In genomic region chr1:114756009-114756892, GRCh38 we compare ENCODE assay signal across 8 cellular contexts. TPM values are rescaled to one million over a fixed set of nuclear protein-coding genes. Genes with fewer than 3 reads are reported as not detected.
DNase-seq lines count a peak whose midpoint lies in the region; ATAC-seq and TF ChIP-seq lines count a peak whose summit lies in the region.

No MANE protein-coding gene starts in this region.

- H3K9ac ChIP-seq in mammary epithelial cell (ENCODE audit: insufficient read depth, low read length) (peak overlapping the region; percentile 100), mucosa of stomach (ENCODE audit: low read length) (peak overlapping the region; percentile 100)

- BruUV-seq in mammary epithelial cell (replicated peaks; lab: Mats Ljungman, UMichigan), result TSS peak; percentile 28

- H3K4me2 ChIP-seq in mammary epithelial cell (ENCODE audit: insufficient read depth, low read depth, low read length), result peak overlapping the region; percentile 92

- CTCF ChIA-PET in mammary epithelial cell (lab: Charles Lee; ENCODE audit: low non-redundant PET), result interaction anchor here (0.6 kb wide), 1 partner anchor 352 kb away, joined by 4 read pairs; no protein-coding TSS in a partner anchor

- H3K27me3 ChIP-seq in mammary epithelial cell (ENCODE audit: insufficient read depth, low read length) (no peaks in the 10 kb centered on the region), mucosa of stomach (ENCODE audit: control insufficient read depth, insufficient read depth, low read length) (no peaks in the 10 kb centered on the region)

- peak overlapping the region; percentile 95 for H3K27ac ChIP-seq in C4-2B
- peak overlapping the region; percentile 98 for H3K27ac ChIP-seq in mammary epithelial cell (ENCODE audit: insufficient read depth, low read depth, low read length)

- peaks cover 4% of the 10 kb centered on the region for H3K36me3 ChIP-seq in mammary epithelial cell (ENCODE audit: insufficient read depth, low read length)
- H3K36me3 ChIP-seq in mucosa of stomach (ENCODE audit: control insufficient read depth, insufficient read depth, low read length), result no peaks in the 10 kb centered on the region

- H3K4me1 ChIP-seq in mammary epithelial cell (ENCODE audit: insufficient read depth, low read length) (peaks cover 20% of the 10 kb centered on the region), mucosa of stomach (ENCODE audit: control insufficient read depth, insufficient read depth, low read length) (peaks cover 37% of the 10 kb centered on the region)

- in situ Hi-C loops in mammary epithelial cell (cut with MboI; ENCODE audit: low sequenced_read_pairs in 2 of 2), result no loop called here

- intact Hi-C loops in mammary epithelial cell (cut with micrococcal nuclease), result loop anchor here (2.0 to 10.0 kb wide), 3 partner anchors 25 to 299 kb away; partner anchors contain the start of gene SIKE1

- peak; percentile 48 for ATAC-seq in GM19395 (IDR thresholded peaks at IDR 0.05; ENCODE audit: unreplicated experiment)

- H3K9me3 ChIP-seq in mammary epithelial cell (replicated peaks; ENCODE audit: insufficient read depth, low read length) (no peaks in the 10 kb centered on the region), mucosa of stomach (ENCODE audit: control insufficient read depth, low read length) (no peaks in the 10 kb centered on the region)

- peaks cover 65% of the 10 kb centered on the region for H3K79me2 ChIP-seq in mammary epithelial cell (ENCODE audit: insufficient read depth, low read length)

- DNase-seq in HPDE6-E6E7 (ENCODE audit: extremely low spot score) (peak; percentile 9), mammary epithelial cell (no peak), NCI-H345 (lab: John Stamatoyannopoulos, UW) (no peak), glomerular visceral epithelial cell (ENCODE audit: extremely low spot score) (no peak)
- DNase-seq in stimulated activated CD4-positive, alpha-beta T cell treated with anti-CD3 and anti-CD28 coated beads, Interleukin-12 subunit alpha, Interleukin-12 subunit beta, amount 100 ng/mL, for 4 hours, result no peak

- dilution Hi-C loops in mammary epithelial cell (cut with HindIII; ENCODE audit: low sequenced_read_pairs), result loop anchor here (5.0 kb wide), 1 partner anchor 36 kb away; no protein-coding TSS in a partner anchor

- H3K4me3 ChIP-seq in mammary epithelial cell (replicated peaks in 1 of 3; ENCODE audit: insufficient read depth in 1 of 3, low read depth in 2 of 3, low read length in 3 of 3) (peak overlapping the region; percentile 70 to 82 (median 75)), mucosa of stomach (ENCODE audit: low read length) (peak overlapping the region; percentile 100)

- TF ChIP-seq CTCF in C4-2B (conservative IDR thresholded peaks at IDR 0.05) (no peak), mammary epithelial cell (conservative IDR thresholded peaks at IDR 0.05 in 1 of 2, IDR thresholded peaks at IDR 0.05 in 1 of 2; ENCODE audit: extremely low read depth in 1 of 2, insufficient read depth in 1 of 2, low read depth in 1 of 2, low read length in 2 of 2) (no peak)

- 25% methylated on average over 14 of the region's 14 CpGs for WGBS in mammary epithelial cell (ENCODE audit: low coverage, missing lambda C conversion rate)

- peaks cover 39% of the 10 kb centered on the region for H4K20me1 ChIP-seq in mammary epithelial cell (ENCODE audit: insufficient read depth, low read length)

- no peak overlapping the region for H2AFZ ChIP-seq in mammary epithelial cell (ENCODE audit: low read depth, low read length)

RNA-seq across cellular contexts. Expression of gene CSDE1, which starts 1.5 kb away (rescaled TPM):
- total RNA-seq in mammary epithelial cell, result 100 to 1,000 TPM; 493 to 641 TPM
- 225 TPM for polyA plus RNA-seq in mammary epithelial cell
- polyA minus RNA-seq in mammary epithelial cell, result 329 TPM

RNA-seq across cellular contexts. Expression of gene SIKE1, which starts 24.2 kb away (rescaled TPM):
- total RNA-seq in mammary epithelial cell, result 10 to 100 TPM; 55.7 to 71.5 TPM
- polyA plus RNA-seq in mammary epithelial cell, result 35.9 TPM
- polyA minus RNA-seq in mammary epithelial cell, result 27.2 TPM

RNA-seq across cellular contexts. Expression of gene NRAS, which starts 39.7 kb away (rescaled TPM):
- 10 to 100 TPM; 44.9 to 67.3 TPM for total RNA-seq in mammary epithelial cell
- 29.2 TPM for polyA plus RNA-seq in mammary epithelial cell
- polyA minus RNA-seq in mammary epithelial cell, result 46.8 TPM
